In the genomic region with DNA sequence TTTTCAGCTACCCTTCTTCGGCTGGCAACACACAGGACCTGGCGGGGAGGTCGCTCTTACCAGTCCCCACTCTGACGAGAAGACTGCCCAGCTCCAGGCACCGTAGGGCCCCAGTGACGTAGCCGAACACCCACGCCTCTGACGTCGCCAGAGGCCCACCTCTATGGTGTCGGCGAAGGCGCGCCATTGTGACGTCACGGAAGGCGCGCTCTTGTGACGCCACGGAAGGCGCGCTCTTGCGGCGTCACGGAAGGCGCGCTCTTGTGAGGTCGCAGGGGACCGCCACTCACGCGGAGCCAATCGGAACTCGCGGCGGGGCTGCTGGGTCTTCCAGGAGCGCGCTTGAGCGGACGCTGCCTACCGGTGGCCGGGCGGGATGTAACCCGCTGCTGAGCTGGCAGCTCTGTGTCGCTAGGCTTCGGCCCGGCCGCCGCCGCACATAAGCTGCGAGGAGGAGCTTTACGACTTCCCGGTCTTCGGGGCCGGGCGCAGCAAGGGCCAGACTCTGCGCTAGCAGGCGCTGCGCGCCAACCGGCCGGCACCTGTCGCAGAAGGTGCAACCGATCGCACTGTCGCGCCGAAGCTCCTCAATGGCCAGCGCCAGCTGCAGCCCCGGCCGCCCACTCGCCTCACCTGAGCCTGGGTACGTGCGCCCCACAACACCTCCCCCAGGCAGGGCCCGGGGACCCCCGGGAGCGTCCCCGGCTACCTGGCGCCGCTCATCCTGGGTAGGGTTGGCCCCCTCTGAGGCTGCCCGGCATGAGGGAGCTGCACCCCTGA, we compare ENCODE assay signal across 7 cellular contexts.
DNase-seq lines count a peak whose midpoint lies in the region; ATAC-seq and TF ChIP-seq lines count a peak whose summit lies in the region.
"Not testable (repeated sequence)": the region's sequence is repeated elsewhere in the genome, so short reads cannot be mapped to it uniquely, and the experiment has no call there.

No MANE protein-coding gene starts in this region.

- ATAC-seq in GM18508 (IDR thresholded peaks at IDR 0.05; ENCODE audit: insufficient read depth, unreplicated experiment) = peak; percentile 100
- ATAC-seq in HG02981 (IDR thresholded peaks at IDR 0.05; ENCODE audit: unreplicated experiment) = peak; percentile 100

- in situ Hi-C loops in astrocyte of the spinal cord (cut with HindIII; ENCODE audit: low sequenced_read_pairs) = not testable (repeated sequence)

- DNase-seq in NCI-H2029 (lab: John Stamatoyannopoulos, UW) (peak; percentile 89), T-helper 9 cell (peak; percentile 91), astrocyte of the spinal cord (ENCODE audit: low read depth, low spot score) (peak; percentile 100), hippocampal formation (lab: John Stamatoyannopoulos, UW) (peak; percentile 89 to 90), retina (peak; percentile 100)

- TF ChIP-seq CTCF in astrocyte of the spinal cord (IDR thresholded peaks at IDR 0.05; ENCODE audit: low read depth, low read length) = peak; percentile 9

- peak overlapping the region; percentile 66 for H3K4me3 ChIP-seq in astrocyte of the spinal cord (ENCODE audit: low read depth, low read length)

Comparison
In these comparisons a context has a peak if more than half of its experiments do, and no peak if none do; other contexts are left out.
1. Peak in every context shown above with its lines: DNase-seq, ATAC-seq and H3K4me3 ChIP-seq.